1 cellular context compared by ENCODE assay signal in genomic region chr19:28372800-28373199, GRCh38.
A peak's percentile ranks its signal among the peaks of the same experiment; 100 is the strongest.
TF ChIP-seq lines count a peak whose summit lies in the region.

No MANE protein-coding gene starts in this region.

TF ChIP-seq in HEK293, 187 proteins besides CTCF, POLR2A, EP300 and RAD21 (continued from another document):
- TF ChIP-seq ZNF426 (tag by site-specific recombination; IDR thresholded peaks at IDR 0.05) (no peak), ZNF626 (tag by site-specific recombination; IDR thresholded peaks at IDR 0.05) (no peak), ZBTB11 (tag by site-specific recombination; conservative IDR thresholded peaks at IDR 0.05; ENCODE audit: low read depth) (no peak), ZNF133 (tag by site-specific recombination; IDR thresholded peaks at IDR 0.05) (no peak), KLF17 (tag by site-specific recombination; IDR thresholded peaks at IDR 0.05) (no peak), SP7 (tag by site-specific recombination; IDR thresholded peaks at IDR 0.05) (0 out of 2 replicates have a peak, but pooled peaks have one; percentile 31), SCRT1 (tag by site-specific recombination; IDR thresholded peaks at IDR 0.05; ENCODE audit: borderline replicate concordance) (no peak)
- TF ChIP-seq, protein P1, sequence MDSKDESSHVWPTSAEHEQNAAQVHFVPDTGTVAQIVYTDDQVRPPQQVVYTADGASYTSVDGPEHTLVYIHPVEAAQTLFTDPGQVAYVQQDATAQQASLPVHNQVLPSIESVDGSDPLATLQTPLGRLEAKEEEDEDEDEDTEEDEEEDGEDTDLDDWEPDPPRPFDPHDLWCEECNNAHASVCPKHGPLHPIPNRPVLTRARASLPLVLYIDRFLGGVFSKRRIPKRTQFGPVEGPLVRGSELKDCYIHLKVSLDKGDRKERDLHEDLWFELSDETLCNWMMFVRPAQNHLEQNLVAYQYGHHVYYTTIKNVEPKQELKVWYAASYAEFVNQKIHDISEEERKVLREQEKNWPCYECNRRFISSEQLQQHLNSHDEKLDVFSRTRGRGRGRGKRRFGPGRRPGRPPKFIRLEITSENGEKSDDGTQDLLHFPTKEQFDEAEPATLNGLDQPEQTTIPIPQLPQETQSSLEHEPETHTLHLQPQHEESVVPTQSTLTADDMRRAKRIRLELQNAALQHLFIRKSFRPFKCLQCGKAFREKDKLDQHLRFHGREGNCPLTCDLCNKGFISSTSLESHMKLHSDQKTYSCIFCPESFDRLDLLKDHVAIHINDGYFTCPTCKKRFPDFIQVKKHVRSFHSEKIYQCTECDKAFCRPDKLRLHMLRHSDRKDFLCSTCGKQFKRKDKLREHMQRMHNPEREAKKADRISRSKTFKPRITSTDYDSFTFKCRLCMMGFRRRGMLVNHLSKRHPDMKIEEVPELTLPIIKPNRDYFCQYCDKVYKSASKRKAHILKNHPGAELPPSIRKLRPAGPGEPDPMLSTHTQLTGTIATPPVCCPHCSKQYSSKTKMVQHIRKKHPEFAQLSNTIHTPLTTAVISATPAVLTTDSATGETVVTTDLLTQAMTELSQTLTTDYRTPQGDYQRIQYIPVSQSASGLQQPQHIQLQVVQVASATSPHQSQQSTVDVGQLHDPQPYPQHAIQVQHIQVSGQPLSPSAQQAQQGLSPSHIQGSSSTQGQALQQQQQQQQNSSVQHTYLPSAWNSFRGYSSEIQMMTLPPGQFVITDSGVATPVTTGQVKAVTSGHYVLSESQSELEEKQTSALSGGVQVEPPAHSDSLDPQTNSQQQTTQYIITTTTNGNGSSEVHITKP (tag by site-specific recombination; IDR thresholded peaks at IDR 0.05) = no peak
